17 cellular contexts compared by ENCODE assay signal in the genomic region with DNA sequence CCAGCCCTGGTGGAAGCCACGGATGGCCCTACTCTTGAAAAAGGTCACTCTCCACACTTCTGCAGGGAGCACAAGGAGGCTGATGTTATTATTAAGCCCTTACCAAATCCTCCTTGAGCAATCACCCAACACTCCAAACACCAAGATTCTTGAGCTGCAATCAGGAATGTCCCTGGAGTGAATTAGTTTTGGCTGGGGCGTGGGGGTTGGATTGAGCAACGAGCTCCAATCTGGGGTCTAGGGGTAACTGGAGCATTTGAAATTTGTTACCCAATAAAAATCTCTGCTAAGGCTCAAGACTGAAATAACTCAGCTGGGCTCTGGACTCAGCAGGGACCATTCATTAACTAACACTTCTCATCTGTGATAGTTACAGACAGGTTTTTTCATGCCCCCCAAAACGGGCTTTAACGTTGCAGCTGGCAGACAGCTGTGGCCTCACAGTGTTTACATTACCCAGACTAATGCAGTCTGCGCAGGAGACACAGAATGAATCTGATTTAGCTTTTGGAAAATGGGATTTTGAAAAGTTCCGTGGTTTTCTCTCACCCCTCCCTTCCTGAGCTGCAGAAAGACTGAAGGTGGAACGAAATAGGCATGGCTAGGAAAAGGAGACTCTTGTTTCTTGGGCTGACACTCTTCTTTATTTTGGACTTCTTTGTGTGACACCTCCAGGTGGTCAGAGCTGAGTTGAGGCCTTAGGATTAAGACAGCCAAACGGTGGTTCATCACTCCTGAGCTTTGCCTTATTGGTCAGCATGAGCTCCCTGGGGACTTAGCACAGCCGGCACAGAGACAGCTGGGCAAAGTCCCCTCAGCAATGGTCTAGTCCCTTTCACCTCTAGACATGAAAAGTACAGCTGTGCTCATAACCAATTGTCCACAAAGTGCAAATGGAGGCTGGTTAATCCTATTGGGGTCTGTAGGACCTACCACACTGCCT. TPM values are rescaled to one million over a fixed set of nuclear protein-coding genes. Genes with fewer than 3 reads are reported as not detected.
DNase-seq lines count a peak whose midpoint lies in the region; ATAC-seq and TF ChIP-seq lines count a peak whose summit lies in the region.
"Had no signal": no experiment of that assay in that cellular context is flagged by ENCODE, and none has a peak within 500 bp of the region (broad histone marks: within the 10 kb centered on the region; RNA-seq: fewer than 3 reads in every experiment).

No MANE protein-coding gene starts in this region.

- H3K36me3 ChIP-seq in upper lobe of right lung, result no peaks in the 10 kb centered on the region
- H3K36me3 ChIP-seq: left ventricle myocardium inferior, suprapubic skin had no signal

- no peak overlapping the region for H3K4me3 ChIP-seq in right cardiac atrium (ENCODE audit: low read length)
- no peak overlapping the region for H3K4me3 ChIP-seq in upper lobe of right lung
- H3K4me3 ChIP-seq: GM23338, left ventricle myocardium inferior, suprapubic skin had no signal

- DNase-seq in Right ventricle myocardium superior (no peak), right cardiac atrium (no peak), NCI-H82 (lab: John Stamatoyannopoulos, UW) (peak; percentile 89), hepatic stellate cell (ENCODE audit: low spot score) (peak; percentile 16), upper lobe of right lung (no peak), Kasumi-1 (lab: John Stamatoyannopoulos, UW) (no peak), dermis blood vessel endothelial cell (no peak)
- no peak for DNase-seq in stimulated activated effector memory CD8-positive, alpha-beta T cell treated with anti-CD3 and anti-CD28 coated beads, Interleukin-12 subunit alpha, Interleukin-12 subunit beta, amount 100 ng/mL, for 72 hours (ENCODE audit: low spot score in 2 of 2)
- DNase-seq: activated CD4-positive, alpha-beta T cell treated with anti-CD3 and anti-CD28 coated beads, Interleukin-2, amount 10 ng/mL, durations not matched to agents 7 days and 5 days; activated naive CD4-positive, alpha-beta T cell; KBM-7; left ventricle myocardium inferior; NCI-H526 treated with DMSO at 0.1 percent for 48 hours had no signal

- H3K4me1 Mint-ChIP-seq in stimulated activated effector memory CD8-positive, alpha-beta T cell treated with anti-CD3 and anti-CD28 coated beads, Interleukin-12 subunit alpha, Interleukin-12 subunit beta, amount 100 ng/mL, for 72 hours, result peaks cover 5% of the 10 kb centered on the region
- H3K4me1 Mint-ChIP-seq: activated CD4-positive, alpha-beta T cell treated with anti-CD3 and anti-CD28 coated beads, Interleukin-2, amount 10 ng/mL, durations not matched to agents 7 days and 5 days; central memory CD8-positive, alpha-beta T cell; GM23338 had no signal

- no peak for TF ChIP-seq CTCF in upper lobe of right lung (IDR thresholded peaks at IDR 0.05)

- peaks cover 3% of the 10 kb centered on the region for H3K9me3 Mint-ChIP-seq in stimulated activated effector memory CD8-positive, alpha-beta T cell treated with anti-CD3 and anti-CD28 coated beads, Interleukin-12 subunit alpha, Interleukin-12 subunit beta, amount 100 ng/mL, for 72 hours
- H3K9me3 Mint-ChIP-seq: activated CD4-positive, alpha-beta T cell treated with anti-CD3 and anti-CD28 coated beads, Interleukin-2, amount 10 ng/mL, durations not matched to agents 7 days and 5 days; central memory CD8-positive, alpha-beta T cell; GM23338 had no signal

- no peak overlapping the region for H3K4me3 Mint-ChIP-seq in stimulated activated effector memory CD8-positive, alpha-beta T cell treated with anti-CD3 and anti-CD28 coated beads, Interleukin-12 subunit alpha, Interleukin-12 subunit beta, amount 100 ng/mL, for 72 hours
- H3K4me3 Mint-ChIP-seq: activated CD4-positive, alpha-beta T cell treated with anti-CD3 and anti-CD28 coated beads, Interleukin-2, amount 10 ng/mL, durations not matched to agents 7 days and 5 days; central memory CD8-positive, alpha-beta T cell; GM23338 had no signal

- intact Hi-C loops in Right ventricle myocardium superior (cut with DNase I), result no loop called here
- intact Hi-C loops in right cardiac atrium (cut with DNase I), result no loop called here
- intact Hi-C loops in upper lobe of right lung (cut with DNase I), result no loop called here

- H3K27ac ChIP-seq in right cardiac atrium (ENCODE audit: low read length), result no peak overlapping the region
- no peak overlapping the region for H3K27ac ChIP-seq in upper lobe of right lung
- H3K27ac ChIP-seq: left ventricle myocardium inferior, suprapubic skin had no signal

- WGBS in right cardiac atrium, result 55% methylated on average over 10 of the region's 10 CpGs

- ATAC-seq in Right ventricle myocardium superior (ENCODE audit: poor library complexity), result peak; percentile 25
- ATAC-seq in right cardiac atrium, result no peak
- peak; percentile 69 for ATAC-seq in upper lobe of right lung
- ATAC-seq in stimulated activated effector memory CD8-positive, alpha-beta T cell treated with anti-CD3 and anti-CD28 coated beads, Interleukin-12 subunit alpha, Interleukin-12 subunit beta, amount 100 ng/mL, for 72 hours, result no peak
- ATAC-seq: GM23338 had no signal

- H3K27ac Mint-ChIP-seq in stimulated activated effector memory CD8-positive, alpha-beta T cell treated with anti-CD3 and anti-CD28 coated beads, Interleukin-12 subunit alpha, Interleukin-12 subunit beta, amount 100 ng/mL, for 72 hours, result no peak overlapping the region
- H3K27ac Mint-ChIP-seq: activated CD4-positive, alpha-beta T cell treated with anti-CD3 and anti-CD28 coated beads, Interleukin-2, amount 10 ng/mL, durations not matched to agents 7 days and 5 days; GM23338 had no signal

- H3K4me1 ChIP-seq in right cardiac atrium (ENCODE audit: control insufficient read depth, insufficient read depth, low read length) (peaks cover 1% of the 10 kb centered on the region), upper lobe of right lung (no peaks in the 10 kb centered on the region)
- H3K4me1 ChIP-seq: suprapubic skin had no signal

- H3K36me3 Mint-ChIP-seq in stimulated activated effector memory CD8-positive, alpha-beta T cell treated with anti-CD3 and anti-CD28 coated beads, Interleukin-12 subunit alpha, Interleukin-12 subunit beta, amount 100 ng/mL, for 72 hours, result no peaks in the 10 kb centered on the region

- H3K27me3 ChIP-seq in right cardiac atrium (ENCODE audit: control insufficient read depth, insufficient read depth), result no peaks in the 10 kb centered on the region
- H3K27me3 ChIP-seq in upper lobe of right lung, result no peaks in the 10 kb centered on the region
- H3K27me3 ChIP-seq: suprapubic skin had no signal

- no peaks in the 10 kb centered on the region for H3K9me3 ChIP-seq in right cardiac atrium (ENCODE audit: control insufficient read depth, low read length)
- no peaks in the 10 kb centered on the region for H3K9me3 ChIP-seq in upper lobe of right lung
- H3K9me3 ChIP-seq: left ventricle myocardium inferior, suprapubic skin had no signal

RNA-seq across cellular contexts. Expression of gene PLAC1, which starts 26.6 kb away (rescaled TPM):
- total RNA-seq in Right ventricle myocardium superior, result not detected
- not detected for total RNA-seq in right cardiac atrium
- not detected for polyA plus RNA-seq in right cardiac atrium
- total RNA-seq in upper lobe of right lung, result not detected
- total RNA-seq in dermis blood vessel endothelial cell, result not detected in 2 replicates
- total RNA-seq: activated CD4-positive, alpha-beta T cell treated with anti-CD3 and anti-CD28 coated beads, Interleukin-2, amount 10 ng/mL, durations not matched to agents 7 days and 5 days; left ventricle myocardium inferior; progenitor cell of endocrine pancreas; suprapubic skin had no signal

Comparison
In these comparisons a context has a peak if more than half of its experiments do, and no peak if none do; other contexts are left out.
1. ATAC-seq: peak in Right ventricle myocardium superior (single experiment) and upper lobe of right lung (single experiment); none in right cardiac atrium (0 of 2) and stimulated activated effector memory CD8-positive, alpha-beta T cell treated with anti-CD3 and anti-CD28 coated beads, Interleukin-12 subunit alpha, Interleukin-12 subunit beta, amount 100 ng/mL, for 72 hours (single experiment).
2. DNase-seq: peak in NCI-H82 (single experiment) and hepatic stellate cell (single experiment); none in Right ventricle myocardium superior (single experiment), right cardiac atrium (0 of 3), upper lobe of right lung (single experiment), stimulated activated effector memory CD8-positive, alpha-beta T cell treated with anti-CD3 and anti-CD28 coated beads, Interleukin-12 subunit alpha, Interleukin-12 subunit beta, amount 100 ng/mL, for 72 hours (0 of 2), Kasumi-1 (0 of 2) and dermis blood vessel endothelial cell (single experiment).